8 cellular contexts compared by ENCODE assay signal in the genomic region with DNA sequence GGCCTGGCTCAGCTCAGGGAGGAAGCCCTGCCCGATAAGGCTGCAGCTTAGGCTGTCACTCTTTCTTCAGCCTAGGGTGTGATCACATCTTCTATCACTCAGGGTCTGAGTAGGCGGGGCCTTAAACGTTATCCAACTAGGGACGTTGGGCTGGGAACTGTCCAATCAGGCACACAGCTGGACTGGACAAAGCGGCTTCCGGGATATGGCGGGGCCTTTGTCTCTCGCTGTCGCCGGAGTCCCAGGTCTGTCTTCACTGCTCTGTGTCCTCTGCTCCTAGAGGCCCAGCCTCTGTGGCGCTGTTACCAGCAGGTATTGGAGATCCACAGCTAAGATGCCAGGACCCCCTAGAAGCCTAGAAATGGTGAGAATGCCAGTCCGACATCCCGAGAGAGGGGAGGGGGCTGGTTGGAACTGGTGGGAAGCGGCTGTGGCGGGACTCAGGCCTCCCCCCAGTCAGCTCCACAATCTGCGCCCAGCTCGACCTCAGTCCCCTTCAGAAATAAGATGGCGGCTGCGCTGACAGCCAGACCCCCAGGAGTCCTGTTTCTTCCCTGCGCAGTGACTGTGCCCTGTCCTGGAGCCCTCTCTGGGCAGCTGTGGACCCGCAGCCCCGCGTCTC. TPM values are rescaled to one million over a fixed set of nuclear protein-coding genes. Genes with fewer than 3 reads are reported as not detected.
DNase-seq lines count a peak whose midpoint lies in the region; TF ChIP-seq lines count a peak whose summit lies in the region.

A gene (plus strand): TSS at position 214 of the 622 bp plus-strand sequence. CDS start 121 bp downstream, at position 335.

- peak within 1 kb of the TSS; percentile 91 for H3K9ac ChIP-seq in mammary epithelial cell (ENCODE audit: insufficient read depth, low read length)

- H3K4me1 ChIP-seq in mammary epithelial cell (ENCODE audit: insufficient read depth, low read length), result no peaks in the 10 kb centered on the region

- H3K36me3 ChIP-seq in WERI-Rb-1, result peaks cover 28% of the 10 kb centered on the region
- H3K36me3 ChIP-seq in mammary epithelial cell (ENCODE audit: insufficient read depth, low read length), result no peaks in the 10 kb centered on the region

- TF ChIP-seq CTCF in HFFc6 (IDR thresholded peaks at IDR 0.05) (no peak), WERI-Rb-1 (IDR thresholded peaks at IDR 0.05; ENCODE audit: low read depth, low read length) (no peak), mammary epithelial cell (conservative IDR thresholded peaks at IDR 0.05 in 1 of 2, IDR thresholded peaks at IDR 0.05 in 1 of 2; ENCODE audit: extremely low read depth in 1 of 2, insufficient read depth in 1 of 2, low read depth in 1 of 2, low read length in 2 of 2) (no peak)

- intact Hi-C loops in mammary epithelial cell (cut with micrococcal nuclease), result loop anchor here (1.0 kb wide), 2 partner anchors 33 to 53 kb away; no protein-coding TSS in a partner anchor

- TSS peak; percentile 63 for BruUV-seq in mammary epithelial cell (replicated peaks; lab: Mats Ljungman, UMichigan)

- in situ Hi-C loops in mammary epithelial cell (cut with MboI; ENCODE audit: low sequenced_read_pairs in 2 of 2), result no loop called here

- peak within 1 kb of the TSS; percentile 93 for H2AFZ ChIP-seq in mammary epithelial cell (ENCODE audit: low read depth, low read length)

- H3K79me2 ChIP-seq in mammary epithelial cell (ENCODE audit: insufficient read depth, low read length), result peaks cover 36% of the 10 kb centered on the region

- CTCF ChIA-PET in mammary epithelial cell (lab: Charles Lee; ENCODE audit: low non-redundant PET), result no interaction called here
- CTCF ChIA-PET in HEK293T (lab: Yijun Ruan, JAX), result interaction anchor here (0.6 kb wide), 1 partner anchor 72 kb away, joined by 3 read pairs; no protein-coding TSS in a partner anchor

- H3K36me3 Mint-ChIP-seq in HFFc6 (ENCODE audit: low read depth), result peaks cover 5% of the 10 kb centered on the region

- H3K27me3 ChIP-seq in WERI-Rb-1 (ENCODE audit: insufficient read depth, low read depth, severe bottlenecking) (no peaks in the 10 kb centered on the region), mammary epithelial cell (ENCODE audit: insufficient read depth, low read length) (no peaks in the 10 kb centered on the region)

- H3K27ac ChIP-seq in WERI-Rb-1 (peak within 1 kb of the TSS; percentile 99), mammary epithelial cell (ENCODE audit: insufficient read depth, low read depth, low read length) (peak within 1 kb of the TSS; percentile 87), skin epidermis (peak within 1 kb of the TSS in 20 of 21 experiments; percentile 61 to 98 (median 92))

- H3K4me1 Mint-ChIP-seq in HFFc6 (ENCODE audit: low read depth), result no peaks in the 10 kb centered on the region

- H3K9me3 ChIP-seq in WERI-Rb-1 (ENCODE audit: severe bottlenecking), result no peaks in the 10 kb centered on the region
- H3K9me3 ChIP-seq in mammary epithelial cell (replicated peaks; ENCODE audit: insufficient read depth, low read length), result no peaks in the 10 kb centered on the region

- POLR2A ChIA-PET in HEK293T (lab: Yijun Ruan, JAX), result interaction anchor here (0.7 to 3.7 kb wide), 7 partner anchors 10 to 54 kb away, joined by 3 to 12 read pairs (median 4); no protein-coding TSS in a partner anchor

- no peaks in the 10 kb centered on the region for H3K27me3 Mint-ChIP-seq in HFFc6 (ENCODE audit: insufficient read depth)

- H4K20me1 ChIP-seq in mammary epithelial cell (ENCODE audit: insufficient read depth, low read length), result no peaks in the 10 kb centered on the region

- WGBS in mammary epithelial cell (ENCODE audit: low coverage, missing lambda C conversion rate), result 3% methylated on average over 19 of the region's 23 CpGs

- H3K4me3 Mint-ChIP-seq in HFFc6, result peak within 1 kb of the TSS; percentile 92

- peak within 1 kb of the TSS; percentile 83 for H3K4me3 ChIP-seq in WERI-Rb-1 (ENCODE audit: low read depth, low read length)
- peak within 1 kb of the TSS; percentile 74 to 88 (median 78) for H3K4me3 ChIP-seq in mammary epithelial cell (replicated peaks in 1 of 3; ENCODE audit: insufficient read depth in 1 of 3, low read depth in 2 of 3, low read length in 3 of 3)
- H3K4me3 ChIP-seq in skin epidermis, result peak within 1 kb of the TSS; percentile 53 to 79 (median 61)

- peak within 1 kb of the TSS; percentile 97 for H3K27ac Mint-ChIP-seq in HFFc6

- peak; percentile 78 for DNase-seq in GM04503 (ENCODE audit: low read depth)
- DNase-seq in HFFc6, result peak; percentile 78
- peak; percentile 97 for DNase-seq in NCI-H1694 (lab: John Stamatoyannopoulos, UW)
- peak; percentile 97 for DNase-seq in WERI-Rb-1
- peak; percentile 91 for DNase-seq in mammary epithelial cell
- DNase-seq in iPS-NIHi11 (ENCODE audit: low spot score), result peak; percentile 81
- no peak for DNase-seq in HEK293T (ENCODE audit: extremely low spot score)

- peak within 1 kb of the TSS; percentile 77 for H3K4me2 ChIP-seq in mammary epithelial cell (ENCODE audit: insufficient read depth, low read depth, low read length)

- H3K9me3 Mint-ChIP-seq in HFFc6, result no peaks in the 10 kb centered on the region

- dilution Hi-C loops in mammary epithelial cell (cut with HindIII; ENCODE audit: low sequenced_read_pairs), result no loop called here

TF ChIP-seq in HEK293T, 16 proteins besides CTCF, POLR2A, EP300 and RAD21:
- TF ChIP-seq BHLHE40 (IDR thresholded peaks at IDR 0.05; ENCODE audit: borderline replicate concordance) (no peak), NFRKB (IDR thresholded peaks at IDR 0.05) (no peak), SUZ12 (IDR thresholded peaks at IDR 0.05) (no peak), ARNT (IDR thresholded peaks at IDR 0.05) (no peak), SP1 (IDR thresholded peaks at IDR 0.05) (no peak), LEF1 (IDR thresholded peaks at IDR 0.05; ENCODE audit: borderline replicate concordance) (no peak), ZNF384 (IDR thresholded peaks at IDR 0.05) (no peak), L3MBTL2 (conservative IDR thresholded peaks at IDR 0.05) (no peak), FOXK2 (IDR thresholded peaks at IDR 0.05) (no peak), FOXA1 (IDR thresholded peaks at IDR 0.05) (no peak), HDGF (IDR thresholded peaks at IDR 0.05; ENCODE audit: borderline replicate concordance) (no peak), FOXM1 (IDR thresholded peaks at IDR 0.05; ENCODE audit: borderline replicate concordance) (no peak), CTBP1 (IDR thresholded peaks at IDR 0.05; ENCODE audit: borderline replicate concordance) (no peak), ELF4 (IDR thresholded peaks at IDR 0.05) (no peak), TARDBP (IDR thresholded peaks at IDR 0.05) (no peak)
- TF ChIP-seq, protein P1, sequence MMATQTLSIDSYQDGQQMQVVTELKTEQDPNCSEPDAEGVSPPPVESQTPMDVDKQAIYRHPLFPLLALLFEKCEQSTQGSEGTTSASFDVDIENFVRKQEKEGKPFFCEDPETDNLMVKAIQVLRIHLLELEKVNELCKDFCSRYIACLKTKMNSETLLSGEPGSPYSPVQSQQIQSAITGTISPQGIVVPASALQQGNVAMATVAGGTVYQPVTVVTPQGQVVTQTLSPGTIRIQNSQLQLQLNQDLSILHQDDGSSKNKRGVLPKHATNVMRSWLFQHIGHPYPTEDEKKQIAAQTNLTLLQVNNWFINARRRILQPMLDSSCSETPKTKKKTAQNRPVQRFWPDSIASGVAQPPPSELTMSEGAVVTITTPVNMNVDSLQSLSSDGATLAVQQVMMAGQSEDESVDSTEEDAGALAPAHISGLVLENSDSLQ (IDR thresholded peaks at IDR 0.05), result no peak

RNA-seq across cellular contexts. Expression of the gene that starts here (rescaled TPM):
- total RNA-seq in HFFc6 (2021; fragmentation: NEBNext Ultra II Directional; extraction: Animal tissue kit (Norgen Biotek cat#: 25700)), result 1 to 10 TPM; 3.3 to 5.2 (median 4.3) TPM
- 10 to 100 TPM in 1 of 2 donors, 1 to 10 TPM in 1; 7.4 to 18.3 TPM for total RNA-seq in mammary epithelial cell
- polyA plus RNA-seq in mammary epithelial cell, result 3.7 TPM
- 3.8 TPM for polyA minus RNA-seq in mammary epithelial cell
